In the genomic region with DNA sequence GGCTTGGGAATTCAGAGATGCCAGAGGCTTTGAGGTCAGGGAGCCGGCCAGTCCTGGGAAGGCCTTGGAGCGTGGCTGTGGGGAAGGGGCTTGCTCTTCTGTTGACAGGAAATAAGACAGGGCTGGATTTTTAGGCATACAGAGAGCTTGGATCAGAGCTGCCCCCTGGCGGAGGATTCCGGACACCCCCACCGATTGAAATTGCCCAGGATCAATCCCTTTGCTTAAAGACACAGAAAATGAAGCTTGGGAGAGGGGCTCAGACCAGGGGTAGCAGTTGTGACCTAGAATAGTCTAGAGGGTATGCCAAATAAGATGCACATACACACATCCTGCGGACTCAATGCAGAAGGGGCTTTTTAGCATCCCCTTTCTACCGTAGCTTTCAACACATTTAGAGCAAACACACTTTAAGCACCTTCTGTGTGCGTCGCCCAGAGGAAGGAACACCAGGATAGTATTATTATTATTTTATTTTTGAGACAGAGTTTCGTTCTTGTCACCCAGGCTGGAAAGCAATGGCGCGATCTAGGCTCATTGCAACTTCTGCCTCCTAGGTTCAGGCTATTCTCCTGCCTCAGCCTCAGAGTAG, we compare ENCODE assay signal across 8 cellular contexts.
DNase-seq lines count a peak whose midpoint lies in the region; ATAC-seq and TF ChIP-seq lines count a peak whose summit lies in the region.

No MANE protein-coding gene starts in this region.

- 0 out of 2 replicates have a peak, but pooled peaks cover 6% of the 10 kb centered on the region for H4K20me1 ChIP-seq in KMS-11 (ENCODE audit: insufficient read depth)

- H2AFZ ChIP-seq in KMS-11 (ENCODE audit: low read depth): peak overlapping the region; percentile 17; the same call in 1 of the 2 replicates

- peak overlapping the region; percentile 45 for H3K4me3 Mint-ChIP-seq in activated naive CD8-positive, alpha-beta T cell treated with anti-CD3 and anti-CD28 coated beads, Interleukin-2, amount 50 U/mL, for 24 hours

- H3K27ac ChIP-seq in KMS-11: no peak overlapping the region

- peak overlapping the region; percentile 77 for H3K27ac Mint-ChIP-seq in activated naive CD8-positive, alpha-beta T cell treated with anti-CD3 and anti-CD28 coated beads, Interleukin-2, amount 50 U/mL, for 24 hours

- H3K4me3 ChIP-seq in KMS-11 (IDR thresholded peaks at IDR 0.05; ENCODE audit: insufficient read depth, low read depth, low read length): no peak overlapping the region

- H3K9me3 Mint-ChIP-seq in activated naive CD8-positive, alpha-beta T cell treated with anti-CD3 and anti-CD28 coated beads, Interleukin-2, amount 50 U/mL, for 24 hours: no peaks in the 10 kb centered on the region

- no peaks in the 10 kb centered on the region for H3K36me3 ChIP-seq in KMS-11 (ENCODE audit: insufficient read depth)

- TF ChIP-seq CTCF in KMS-11 (conservative IDR thresholded peaks at IDR 0.05; ENCODE audit: low read depth, low read length): peak; percentile 90

- no peak overlapping the region for H3K4me2 ChIP-seq in KMS-11

- peaks cover 48% of the 10 kb centered on the region for H3K4me1 Mint-ChIP-seq in activated naive CD8-positive, alpha-beta T cell treated with anti-CD3 and anti-CD28 coated beads, Interleukin-2, amount 50 U/mL, for 24 hours

- peaks cover 23% of the 10 kb centered on the region for H3K27me3 Mint-ChIP-seq in activated naive CD8-positive, alpha-beta T cell treated with anti-CD3 and anti-CD28 coated beads, Interleukin-2, amount 50 U/mL, for 24 hours

- H3K79me2 ChIP-seq in KMS-11 (ENCODE audit: insufficient read depth, low read depth): peaks cover 33% of the 10 kb centered on the region

- ATAC-seq in activated naive CD8-positive, alpha-beta T cell treated with anti-CD3 and anti-CD28 coated beads, Interleukin-2, amount 50 U/mL, for 24 hours: no peak
- ATAC-seq in HG02610 (IDR thresholded peaks at IDR 0.05; ENCODE audit: unreplicated experiment) (no peak), HG03432 (IDR thresholded peaks at IDR 0.05; ENCODE audit: unreplicated experiment) (no peak)

- no peak overlapping the region for H3K9ac ChIP-seq in KMS-11

- peaks cover 19% of the 10 kb centered on the region for H3K36me3 Mint-ChIP-seq in activated naive CD8-positive, alpha-beta T cell treated with anti-CD3 and anti-CD28 coated beads, Interleukin-2, amount 50 U/mL, for 24 hours (ENCODE audit: low read depth)

- peak; percentile 23 for DNase-seq in DMS53 treated with DMSO at 0.1 percent for 48 hours (lab: John Stamatoyannopoulos, UW; ENCODE audit: unreplicated experiment)
- DNase-seq in T follicular helper cell (ENCODE audit: low read depth): peak; percentile 54
- peak; percentile 83 for DNase-seq in activated naive CD8-positive, alpha-beta T cell treated with anti-CD3 and anti-CD28 coated beads, Interleukin-2, amount 50 U/mL, for 24 hours
- peak; percentile 74 for DNase-seq in iPS-NIHi7 (ENCODE audit: extremely low spot score)
- peak; percentile 77 for DNase-seq in stimulated activated CD4-positive, alpha-beta T cell treated with anti-CD3 and anti-CD28 coated beads, Interleukin-4, amount 100 ng/mL, for 1 hour

- H3K4me1 ChIP-seq in KMS-11 (ENCODE audit: low read depth, poor library complexity, severe bottlenecking): peaks cover 33% of the 10 kb centered on the region

- H3K27me3 ChIP-seq in KMS-11 (ENCODE audit: insufficient read depth, low read depth): no peaks in the 10 kb centered on the region

Comparison
In these comparisons a context has a peak if more than half of its experiments do, and no peak if none do; other contexts are left out.
1. DNase-seq: peak in every context shown above with its lines; median percentile 83 in activated naive CD8-positive, alpha-beta T cell treated with anti-CD3 and anti-CD28 coated beads, Interleukin-2, amount 50 U/mL, for 24 hours; 77 in stimulated activated CD4-positive, alpha-beta T cell treated with anti-CD3 and anti-CD28 coated beads, Interleukin-4, amount 100 ng/mL, for 1 hour; 74 in iPS-NIHi7; 54 in T follicular helper cell; 23 in DMS53 treated with DMSO at 0.1 percent for 48 hours.